Comparison of ENCODE assay signal across 25 cellular contexts in genomic region chr1:19164274-19165015, GRCh38. TPM values are rescaled to one million over a fixed set of nuclear protein-coding genes. Genes with fewer than 3 reads are reported as not detected.
DNase-seq lines count a peak whose midpoint lies in the region; ATAC-seq, FAIRE-seq and TF ChIP-seq lines count a peak whose summit lies in the region.
"Had no signal": no experiment of that assay in that cellular context is flagged by ENCODE, and none has a peak within 500 bp of the region (broad histone marks: within the 10 kb centered on the region; RNA-seq: fewer than 3 reads in every experiment).

No MANE protein-coding gene starts in this region.

- CTCF ChIA-PET in HepG2 (lab: Yijun Ruan, JAX; ENCODE audit: low intra/inter-chr PET ratio, low total read pairs), result no interaction called here

- no peak overlapping the region for H3K9ac ChIP-seq in parathyroid adenoma
- H3K9ac ChIP-seq in HepG2 (ENCODE audit: insufficient read depth, low read depth, low read length), result no peak overlapping the region

- H3K79me2 ChIP-seq in parathyroid adenoma (no peaks in the 10 kb centered on the region), HepG2 (ENCODE audit: insufficient read depth, low read length) (no peaks in the 10 kb centered on the region)

- over 99% methylated on average over 10 of the region's 10 CpGs for WGBS in HepG2 (ENCODE audit: low lambda C conversion rate)

- no peak for TF ChIP-seq RAD21 in HepG2 (CRISPR knock-in tag; IDR thresholded peaks at IDR 0.05)

- H3K27me3 ChIP-seq in parathyroid adenoma (ENCODE audit: control insufficient read depth, insufficient read depth, low read length), result no peaks in the 10 kb centered on the region
- no peaks in the 10 kb centered on the region for H3K27me3 ChIP-seq in HepG2 (ENCODE audit: control insufficient read depth in 1 of 2, insufficient read depth in 2 of 2, low read length in 2 of 2)
- H3K27me3 ChIP-seq: heart right ventricle, left lung, sigmoid colon, tibial artery had no signal

- intact Hi-C loops in CD14-positive monocyte (cut with micrococcal nuclease), result no loop called here
- intact Hi-C loops in activated T-helper 2 cell treated with anti-CD3 and anti-CD28 coated beads, Interferon-gamma antibody, Interleukin-2, Interleukin-4, amounts not matched to agents 10 μg/mL and 5 μg/mL and 100 μg/mL, durations not matched to agents 14 hours and 24 hours and 36 hours (cut with micrococcal nuclease), result no loop called here
- intact Hi-C loops in HepG2 (cut with micrococcal nuclease; ENCODE audit: unreplicated experiment), result no loop called here

- peaks cover 12% of the 10 kb centered on the region for H3K4me1 Mint-ChIP-seq in CD14-positive monocyte
- peaks cover 3% of the 10 kb centered on the region for H3K4me1 Mint-ChIP-seq in activated T-helper 2 cell treated with anti-CD3 and anti-CD28 coated beads, Interferon-gamma antibody, Interleukin-2, Interleukin-4, amounts not matched to agents 10 μg/mL and 5 μg/mL and 100 μg/mL, durations not matched to agents 14 hours and 24 hours and 36 hours (ENCODE audit: low read depth)
- H3K4me1 Mint-ChIP-seq: CD4-positive, alpha-beta memory T cell; central memory CD8-positive, alpha-beta T cell had no signal

- H3K4me3 Mint-ChIP-seq in CD14-positive monocyte, result no peak overlapping the region
- H3K4me3 Mint-ChIP-seq in activated T-helper 2 cell treated with anti-CD3 and anti-CD28 coated beads, Interferon-gamma antibody, Interleukin-2, Interleukin-4, amounts not matched to agents 10 μg/mL and 5 μg/mL and 100 μg/mL, durations not matched to agents 14 hours and 24 hours and 36 hours (ENCODE audit: low read depth), result no peak overlapping the region
- H3K4me3 Mint-ChIP-seq: activated naive CD8-positive, alpha-beta T cell treated with anti-CD3 and anti-CD28 coated beads for 36 hours; CD4-positive, alpha-beta memory T cell; central memory CD8-positive, alpha-beta T cell; stimulated activated naive CD8-positive, alpha-beta T cell treated with anti-CD3 and anti-CD28 coated beads, Interleukin-15, amount 100 ng/mL, for 72 hours had no signal

- H3K27ac Mint-ChIP-seq in CD14-positive monocyte, result peak overlapping the region in 5 of 7 donors; percentile 23 to 86 (median 66)
- no peak overlapping the region for H3K27ac Mint-ChIP-seq in activated T-helper 2 cell treated with anti-CD3 and anti-CD28 coated beads, Interferon-gamma antibody, Interleukin-2, Interleukin-4, amounts not matched to agents 10 μg/mL and 5 μg/mL and 100 μg/mL, durations not matched to agents 14 hours and 24 hours and 36 hours
- H3K27ac Mint-ChIP-seq: activated naive CD8-positive, alpha-beta T cell treated with anti-CD3 and anti-CD28 coated beads for 36 hours; stimulated activated naive CD8-positive, alpha-beta T cell treated with anti-CD3 and anti-CD28 coated beads, Interleukin-15, amount 100 ng/mL, for 72 hours had no signal

- ATAC-seq in GM18870 (IDR thresholded peaks at IDR 0.05; ENCODE audit: unreplicated experiment), result no peak
- no peak for ATAC-seq in HepG2
- ATAC-seq: heart right ventricle; K562; left lung; stimulated activated naive CD8-positive, alpha-beta T cell treated with anti-CD3 and anti-CD28 coated beads, Interleukin-15, amount 100 ng/mL, for 72 hours had no signal

- TF ChIP-seq CTCF in CD14-positive monocyte (IDR thresholded peaks at IDR 0.05) (no peak), parathyroid adenoma (IDR thresholded peaks at IDR 0.05) (no peak), HepG2 (CRISPR knock-in tag; IDR thresholded peaks at IDR 0.05) (no peak)

- H3K36me3 Mint-ChIP-seq in CD14-positive monocyte, result peaks cover 96 to 99% of the 10 kb centered on the region in 2 donors
- peaks cover 89% of the 10 kb centered on the region for H3K36me3 Mint-ChIP-seq in activated T-helper 2 cell treated with anti-CD3 and anti-CD28 coated beads, Interferon-gamma antibody, Interleukin-2, Interleukin-4, amounts not matched to agents 10 μg/mL and 5 μg/mL and 100 μg/mL, durations not matched to agents 14 hours and 24 hours and 36 hours (ENCODE audit: low read depth)

- H3K36me3 ChIP-seq in parathyroid adenoma (ENCODE audit: control insufficient read depth, insufficient read depth, low read length) (no peaks in the 10 kb centered on the region), HepG2 (replicated peaks in 1 of 2; ENCODE audit: control insufficient read depth in 1 of 2, insufficient read depth in 2 of 2, low read length in 2 of 2) (peaks cover 57 to 98% of the 10 kb centered on the region in 2 experiments)

- BruUV-seq in HepG2 (replicated peaks; lab: Mats Ljungman, UMichigan), result no TSS peak

- H2AFZ ChIP-seq in parathyroid adenoma, result no peak overlapping the region
- no peak overlapping the region for H2AFZ ChIP-seq in HepG2 (ENCODE audit: low read length)

- POLR2A ChIA-PET in HepG2 (lab: Yijun Ruan, JAX), result no interaction called here

- TF ChIP-seq EP300 in HepG2 (IDR thresholded peaks at IDR 0.05; ENCODE audit: low read depth in 2 of 2, low read length in 2 of 2) (no peak), HepG2 (CRISPR knock-in tag; IDR thresholded peaks at IDR 0.05; ENCODE audit: borderline replicate concordance) (no peak)

- H3K4me3 ChIP-seq in parathyroid adenoma (ENCODE audit: low read depth, low read length), result peak overlapping the region; percentile 4
- H3K4me3 ChIP-seq in HepG2 (replicated peaks in 1 of 3; ENCODE audit: insufficient read depth in 1 of 3, low read depth in 2 of 3, low read length in 3 of 3), result no peak overlapping the region
- H3K4me3 ChIP-seq: heart right ventricle, K562, left lung, sigmoid colon, tibial artery had no signal

- peaks cover 0 to 1% (median 0%) of the 10 kb centered on the region in 3 donors for H3K27me3 Mint-ChIP-seq in CD14-positive monocyte (ENCODE audit: low read depth in 3 of 3)
- H3K27me3 Mint-ChIP-seq in activated T-helper 2 cell treated with anti-CD3 and anti-CD28 coated beads, Interferon-gamma antibody, Interleukin-2, Interleukin-4, amounts not matched to agents 10 μg/mL and 5 μg/mL and 100 μg/mL, durations not matched to agents 14 hours and 24 hours and 36 hours (ENCODE audit: low read depth), result no peaks in the 10 kb centered on the region
- H3K27me3 Mint-ChIP-seq: activated naive CD8-positive, alpha-beta T cell treated with anti-CD3 and anti-CD28 coated beads for 36 hours; CD4-positive, alpha-beta memory T cell; central memory CD8-positive, alpha-beta T cell; stimulated activated naive CD8-positive, alpha-beta T cell treated with anti-CD3 and anti-CD28 coated beads, Interleukin-15, amount 100 ng/mL, for 72 hours had no signal

- DNase-seq in CD14-positive monocyte (ENCODE audit: low spot score) (no peak), NCI-H226 (peak; percentile 57), kidney tubule cell (ENCODE audit: low spot score) (peak; percentile 25), RPMI8226 (no peak), HepG2 (ENCODE audit: low spot score) (no peak)
- no peak for DNase-seq in activated T-helper 2 cell treated with anti-CD3 and anti-CD28 coated beads, Interferon-gamma antibody, Interleukin-2, Interleukin-4, amounts not matched to agents 10 μg/mL and 5 μg/mL and 100 μg/mL, durations not matched to agents 14 hours and 24 hours and 36 hours (ENCODE audit: low spot score)
- DNase-seq: activated naive CD8-positive, alpha-beta T cell treated with anti-CD3 and anti-CD28 coated beads for 36 hours; CD4-positive, alpha-beta memory T cell; DMS 273 treated with DMSO at 0.1 percent for 48 hours; heart right ventricle; left lung; MM.1S; NCI-H1436 treated with DMSO at 0.1 percent for 48 hours; NCI-H2171; NCI-H524 treated with DMSO at 0.1 percent for 48 hours; posterior cingulate gyrus; sigmoid colon; stimulated activated naive CD8-positive, alpha-beta T cell treated with anti-CD3 and anti-CD28 coated beads, Interleukin-15, amount 100 ng/mL, for 72 hours; tibial artery had no signal

- H4K20me1 ChIP-seq in HepG2 (ENCODE audit: insufficient read depth, low read length), result no peaks in the 10 kb centered on the region; the same call in 1 of the 2 replicates

- no peak for TF ChIP-seq POLR2A in HepG2 (IDR thresholded peaks at IDR 0.05; ENCODE audit: insufficient read depth in 1 of 2, low read depth in 2 of 2, low read length in 2 of 2)

- peaks cover 0 to 2% (median 0%) of the 10 kb centered on the region in 7 donors for H3K9me3 Mint-ChIP-seq in CD14-positive monocyte
- no peaks in the 10 kb centered on the region for H3K9me3 Mint-ChIP-seq in activated T-helper 2 cell treated with anti-CD3 and anti-CD28 coated beads, Interferon-gamma antibody, Interleukin-2, Interleukin-4, amounts not matched to agents 10 μg/mL and 5 μg/mL and 100 μg/mL, durations not matched to agents 14 hours and 24 hours and 36 hours
- H3K9me3 Mint-ChIP-seq: activated naive CD8-positive, alpha-beta T cell treated with anti-CD3 and anti-CD28 coated beads for 36 hours; CD4-positive, alpha-beta memory T cell; central memory CD8-positive, alpha-beta T cell; stimulated activated naive CD8-positive, alpha-beta T cell treated with anti-CD3 and anti-CD28 coated beads, Interleukin-15, amount 100 ng/mL, for 72 hours had no signal

- FAIRE-seq in HepG2 (lab: Jason Lieb, UNC), result no peak
- FAIRE-seq: K562, RCC 7860, TTC549 had no signal

- in situ Hi-C loops in HepG2 (cut with HindIII; ENCODE audit: extremely low pct_ligation_motif_present, low pct_unique_long_range_greater_than_20kb), result no loop called here

- no peaks in the 10 kb centered on the region for H3K9me3 ChIP-seq in parathyroid adenoma (ENCODE audit: control insufficient read depth, low read length)
- no peaks in the 10 kb centered on the region for H3K9me3 ChIP-seq in HepG2 (ENCODE audit: low read length)
- H3K9me3 ChIP-seq: heart right ventricle, left lung, sigmoid colon, tibial artery had no signal

- no peaks in the 10 kb centered on the region for H3K4me1 ChIP-seq in parathyroid adenoma
- no peaks in the 10 kb centered on the region for H3K4me1 ChIP-seq in HepG2 (ENCODE audit: insufficient read depth, low read length)
- H3K4me1 ChIP-seq: left lung had no signal

- H3K27ac ChIP-seq in parathyroid adenoma (peak overlapping the region; percentile 70), HepG2 (ENCODE audit: extremely low read length, insufficient read depth, low read length) (no peak overlapping the region)
- H3K27ac ChIP-seq: heart right ventricle, left lung had no signal

- H3K4me2 ChIP-seq in parathyroid adenoma (ENCODE audit: low read length), result peak overlapping the region; percentile 43
- H3K4me2 ChIP-seq in HepG2 (ENCODE audit: low read depth, low read length), result no peak overlapping the region

RNA-seq across cellular contexts. Expression of gene UBR4, which starts 45.6 kb away (rescaled TPM):
- 10 to 100 TPM; 44.3 to 49.4 TPM for polyA plus RNA-seq in CD14-positive monocyte
- 156 and 160 TPM in 2 replicates for total RNA-seq in activated T-helper 2 cell treated with anti-CD3 and anti-CD28 coated beads, Interferon-gamma antibody, Interleukin-2, Interleukin-4, amounts not matched to agents 10 μg/mL and 5 μg/mL and 100 μg/mL, durations not matched to agents 14 hours and 24 hours and 36 hours
- total RNA-seq in HepG2 (2016; rRNA removed; fragmentation: Illumina TruSeq; extraction: Trizol), result 59.1 and 66.2 TPM in 2 replicates
- total RNA-seq in HepG2 (2016; cell fraction: cytosol; rRNA removed; fragmentation: Illumina TruSeq; extraction: Trizol; ENCODE audit: low read depth), result 17.7 and 18.4 TPM in 2 replicates
- 53.6 and 64.6 TPM in 2 replicates for total RNA-seq in HepG2 (2016; cell fraction: insoluble cytoplasmic fraction; rRNA removed; fragmentation: Illumina TruSeq; extraction: Trizol)
- 19.8 and 23.1 TPM in 2 replicates for total RNA-seq in HepG2 (2016; cell fraction: membrane; rRNA removed; fragmentation: Illumina TruSeq; extraction: Trizol)
- total RNA-seq in HepG2 (2016; cell fraction: nucleus; rRNA removed; fragmentation: Illumina TruSeq; extraction: Trizol), result 105 and 127 TPM in 2 replicates
- 106 and 137 TPM in 2 replicates for polyA plus RNA-seq in HepG2 (2011; rRNA removed)
- 67.5 and 69.8 TPM in 2 replicates for polyA plus RNA-seq in HepG2 (2011; cell fraction: cytosol; rRNA removed)
- polyA plus RNA-seq in HepG2 (2011; cell fraction: nucleus; rRNA removed), result 915 and 1,017 TPM in 2 replicates
- 113 and 180 TPM in 2 replicates for polyA plus RNA-seq in HepG2 (2012)
- polyA plus RNA-seq in HepG2 (2016; cell fraction: cytosol; fragmentation: Illumina TruSeq; extraction: Trizol; ENCODE audit: low read depth), result 6.1 and 6.6 TPM in 2 replicates
- 42.9 and 62.8 TPM in 2 replicates for polyA plus RNA-seq in HepG2 (2016; cell fraction: insoluble cytoplasmic fraction; fragmentation: Illumina TruSeq; extraction: Trizol; ENCODE audit: low read depth)
- 9.9 and 10.5 TPM in 2 replicates for polyA plus RNA-seq in HepG2 (2016; cell fraction: membrane; fragmentation: Illumina TruSeq; extraction: Trizol; ENCODE audit: low read depth)
- polyA plus RNA-seq in HepG2 (2016; cell fraction: nucleus; fragmentation: Illumina TruSeq; extraction: Trizol; ENCODE audit: insufficient read depth, low read depth), result 262 and 285 TPM in 2 replicates
- 142 and 234 TPM in 2 replicates for polyA minus RNA-seq in HepG2 (2011; rRNA and poly(A)+ RNA removed; ENCODE audit: low replicate concordance)
- polyA minus RNA-seq in HepG2 (2011; cell fraction: cytosol; rRNA and poly(A)+ RNA removed), result 82.8 and 97.7 TPM in 2 replicates
- 335 and 414 TPM in 2 replicates for polyA minus RNA-seq in HepG2 (2011; cell fraction: nucleus; rRNA and poly(A)+ RNA removed)

Comparison
In these comparisons a context has a peak if more than half of its experiments do, and no peak if none do; other contexts are left out.
1. DNase-seq: peak in NCI-H226 (single experiment) and kidney tubule cell (single experiment); none in CD14-positive monocyte (single experiment), RPMI8226 (single experiment), activated T-helper 2 cell treated with anti-CD3 and anti-CD28 coated beads, Interferon-gamma antibody, Interleukin-2, Interleukin-4, amounts not matched to agents 10 μg/mL and 5 μg/mL and 100 μg/mL, durations not matched to agents 14 hours and 24 hours and 36 hours (single experiment) and HepG2 (single experiment).